Comparison of ENCODE assay signal across 8 cellular contexts in genomic region chr1:58784758-58785423, GRCh38. TPM values are rescaled to one million over a fixed set of nuclear protein-coding genes. Genes with fewer than 3 reads are reported as not detected.
DNase-seq lines count a peak whose midpoint lies in the region; ATAC-seq, FAIRE-seq and TF ChIP-seq lines count a peak whose summit lies in the region.

No MANE protein-coding gene starts in this region.

- POLR2A ChIA-PET in naive thymus-derived CD8-positive, alpha-beta T cell (lab: Charles Lee) = interaction anchor here (0.7 to 3.7 kb wide), 14 partner anchors 21 to 894 kb away, joined by 3 to 31 read pairs (median 12); partner anchors contain the start of gene FGGY

- FAIRE-seq in RCC 7860 (lab: Jason Lieb, UNC) = peak; percentile 12

- TF ChIP-seq EP300 in Ishikawa (IDR thresholded peaks at IDR 0.05; ENCODE audit: borderline replicate concordance) = no peak

- peaks cover 9% of the 10 kb centered on the region; the same call in 1 of the 2 replicates for H3K4me1 ChIP-seq in ES-I3 (ENCODE audit: insufficient read depth, low read length)

- H3K4me1 Mint-ChIP-seq in activated T-helper 2 cell treated with anti-CD3 and anti-CD28 coated beads, Interferon-gamma antibody, Interleukin-2, Interleukin-4, amounts not matched to agents 10 μg/mL and 5 μg/mL and 100 μg/mL, durations not matched to agents 14 hours and 24 hours and 36 hours (ENCODE audit: low read depth) = peaks cover 21% of the 10 kb centered on the region
- peaks cover 31 to 51% (median 48%) of the 10 kb centered on the region in 4 donors for H3K4me1 Mint-ChIP-seq in naive thymus-derived CD8-positive, alpha-beta T cell
- peaks cover 43% of the 10 kb centered on the region for H3K4me1 Mint-ChIP-seq in stimulated activated effector memory CD8-positive, alpha-beta T cell treated with anti-CD3 and anti-CD28 coated beads, Interleukin-12 subunit alpha, Interleukin-12 subunit beta, amount 100 ng/mL, for 72 hours

- peak overlapping the region; percentile 80 for H3K4me3 ChIP-seq in fibroblast of mammary gland (ENCODE audit: control insufficient read depth, low read depth, low read length)

- H3K27ac Mint-ChIP-seq in activated T-helper 2 cell treated with anti-CD3 and anti-CD28 coated beads, Interferon-gamma antibody, Interleukin-2, Interleukin-4, amounts not matched to agents 10 μg/mL and 5 μg/mL and 100 μg/mL, durations not matched to agents 14 hours and 24 hours and 36 hours = peak overlapping the region; percentile 93
- H3K27ac Mint-ChIP-seq in naive thymus-derived CD8-positive, alpha-beta T cell = peak overlapping the region; percentile 93 to 100 (median 100)
- H3K27ac Mint-ChIP-seq in stimulated activated effector memory CD8-positive, alpha-beta T cell treated with anti-CD3 and anti-CD28 coated beads, Interleukin-12 subunit alpha, Interleukin-12 subunit beta, amount 100 ng/mL, for 72 hours = peak overlapping the region; percentile 96

- H3K9ac ChIP-seq in ES-I3 (ENCODE audit: low read depth, low read length) = peak overlapping the region; percentile 64

- TF ChIP-seq RAD21 in Ishikawa (IDR thresholded peaks at IDR 0.05; ENCODE audit: low read depth) = peak; percentile 63

- DNase-seq in RCC 7860 (ENCODE audit: low spot score) (peak; percentile 92), fibroblast of mammary gland (ENCODE audit: low read depth) (peak; percentile 92)
- DNase-seq in activated T-helper 2 cell treated with anti-CD3 and anti-CD28 coated beads, Interferon-gamma antibody, Interleukin-2, Interleukin-4, amounts not matched to agents 10 μg/mL and 5 μg/mL and 100 μg/mL, durations not matched to agents 14 hours and 24 hours and 36 hours (ENCODE audit: low spot score) = peak; percentile 73
- DNase-seq in naive thymus-derived CD8-positive, alpha-beta T cell = peak; percentile 78 to 96 (median 88)
- DNase-seq in stimulated activated effector memory CD8-positive, alpha-beta T cell treated with anti-CD3 and anti-CD28 coated beads, Interleukin-12 subunit alpha, Interleukin-12 subunit beta, amount 100 ng/mL, for 72 hours (ENCODE audit: low spot score in 2 of 2) = peak; percentile 61 to 90

- peaks cover 19% of the 10 kb centered on the region for H3K9me3 Mint-ChIP-seq in activated T-helper 2 cell treated with anti-CD3 and anti-CD28 coated beads, Interferon-gamma antibody, Interleukin-2, Interleukin-4, amounts not matched to agents 10 μg/mL and 5 μg/mL and 100 μg/mL, durations not matched to agents 14 hours and 24 hours and 36 hours
- peaks cover 0 to 24% (median 9%) of the 10 kb centered on the region in 9 donors for H3K9me3 Mint-ChIP-seq in naive thymus-derived CD8-positive, alpha-beta T cell
- H3K9me3 Mint-ChIP-seq in stimulated activated effector memory CD8-positive, alpha-beta T cell treated with anti-CD3 and anti-CD28 coated beads, Interleukin-12 subunit alpha, Interleukin-12 subunit beta, amount 100 ng/mL, for 72 hours = peaks cover 5% of the 10 kb centered on the region

- peak; percentile 79 for TF ChIP-seq CTCF in fibroblast of mammary gland (conservative IDR thresholded peaks at IDR 0.05; ENCODE audit: control insufficient read depth, insufficient read depth, low read depth, low read length)

- ATAC-seq in naive thymus-derived CD8-positive, alpha-beta T cell = peak; percentile 21 to 32
- ATAC-seq in stimulated activated effector memory CD8-positive, alpha-beta T cell treated with anti-CD3 and anti-CD28 coated beads, Interleukin-12 subunit alpha, Interleukin-12 subunit beta, amount 100 ng/mL, for 72 hours = peak; percentile 15
- ATAC-seq in GM18873 (IDR thresholded peaks at IDR 0.05; ENCODE audit: low FRiP score, unreplicated experiment) = no peak

- H3K36me3 Mint-ChIP-seq in activated T-helper 2 cell treated with anti-CD3 and anti-CD28 coated beads, Interferon-gamma antibody, Interleukin-2, Interleukin-4, amounts not matched to agents 10 μg/mL and 5 μg/mL and 100 μg/mL, durations not matched to agents 14 hours and 24 hours and 36 hours (ENCODE audit: low read depth) = peaks cover 44% of the 10 kb centered on the region
- peaks cover 15 to 24% (median 21%) of the 10 kb centered on the region in 3 donors for H3K36me3 Mint-ChIP-seq in naive thymus-derived CD8-positive, alpha-beta T cell
- peaks cover 53% of the 10 kb centered on the region for H3K36me3 Mint-ChIP-seq in stimulated activated effector memory CD8-positive, alpha-beta T cell treated with anti-CD3 and anti-CD28 coated beads, Interleukin-12 subunit alpha, Interleukin-12 subunit beta, amount 100 ng/mL, for 72 hours

- H3K9me3 ChIP-seq in ES-I3 (ENCODE audit: control insufficient read depth, insufficient read depth, low read length) = peaks cover 5% of the 10 kb centered on the region; the same call in 1 of the 2 replicates

- no peaks in the 10 kb centered on the region for H3K36me3 ChIP-seq in ES-I3 (ENCODE audit: insufficient read depth, low read length)

- H3K27me3 Mint-ChIP-seq in activated T-helper 2 cell treated with anti-CD3 and anti-CD28 coated beads, Interferon-gamma antibody, Interleukin-2, Interleukin-4, amounts not matched to agents 10 μg/mL and 5 μg/mL and 100 μg/mL, durations not matched to agents 14 hours and 24 hours and 36 hours (ENCODE audit: low read depth) = peaks cover 15% of the 10 kb centered on the region
- peaks cover 0 to 6% (median 0%) of the 10 kb centered on the region in 5 donors for H3K27me3 Mint-ChIP-seq in naive thymus-derived CD8-positive, alpha-beta T cell

- H3K4me3 Mint-ChIP-seq in activated T-helper 2 cell treated with anti-CD3 and anti-CD28 coated beads, Interferon-gamma antibody, Interleukin-2, Interleukin-4, amounts not matched to agents 10 μg/mL and 5 μg/mL and 100 μg/mL, durations not matched to agents 14 hours and 24 hours and 36 hours (ENCODE audit: low read depth) = peak overlapping the region; percentile 91
- H3K4me3 Mint-ChIP-seq in naive thymus-derived CD8-positive, alpha-beta T cell = peak overlapping the region; percentile 79 to 100 (median 92)
- H3K4me3 Mint-ChIP-seq in stimulated activated effector memory CD8-positive, alpha-beta T cell treated with anti-CD3 and anti-CD28 coated beads, Interleukin-12 subunit alpha, Interleukin-12 subunit beta, amount 100 ng/mL, for 72 hours = peak overlapping the region; percentile 93

- intact Hi-C loops in activated T-helper 2 cell treated with anti-CD3 and anti-CD28 coated beads, Interferon-gamma antibody, Interleukin-2, Interleukin-4, amounts not matched to agents 10 μg/mL and 5 μg/mL and 100 μg/mL, durations not matched to agents 14 hours and 24 hours and 36 hours (cut with micrococcal nuclease) = loop anchor here (1.0 to 5.0 kb wide), 13 partner anchors 30 to 912 kb away; partner anchors contain the start of gene OMA1

TF ChIP-seq in Ishikawa, 13 proteins besides CTCF, POLR2A, EP300 and RAD21:
- peak; percentile 43; the same call in 1 of the 2 replicates for TF ChIP-seq TAF1 (IDR thresholded peaks at IDR 0.05; ENCODE audit: low read depth)
- TF ChIP-seq YY1 (IDR thresholded peaks at IDR 0.05; ENCODE audit: low read depth) = no peak
- TF ChIP-seq EGR1 (IDR thresholded peaks at IDR 0.05) = no peak
- no peak for TF ChIP-seq TEAD4 (IDR thresholded peaks at IDR 0.05)
- no peak for TF ChIP-seq CEBPB (IDR thresholded peaks at IDR 0.05)
- no peak for TF ChIP-seq CREB1 (IDR thresholded peaks at IDR 0.05; ENCODE audit: low read depth)
- TF ChIP-seq ZBTB7A (IDR thresholded peaks at IDR 0.05; ENCODE audit: low read depth) = peak; percentile 52; the same call in 1 of the 2 replicates
- no peak for TF ChIP-seq NFIC (IDR thresholded peaks at IDR 0.05)
- no peak; the same call in none of the 2 replicates for TF ChIP-seq MAX (IDR thresholded peaks at IDR 0.05)
- no peak for TF ChIP-seq FOXM1 (IDR thresholded peaks at IDR 0.05; ENCODE audit: borderline replicate concordance, low read depth)
- no peak for TF ChIP-seq USF1 (IDR thresholded peaks at IDR 0.05)
- no peak for TF ChIP-seq TCF12 (IDR thresholded peaks at IDR 0.05; ENCODE audit: low read depth)
- no peak for TF ChIP-seq REST (IDR thresholded peaks at IDR 0.05; ENCODE audit: low read depth)
TF ChIP-seq in Ishikawa: peak in this region for 2.

RNA-seq across cellular contexts. Expression of gene JUN, which starts 1.0 kb away (rescaled TPM):
- total RNA-seq in activated T-helper 2 cell treated with anti-CD3 and anti-CD28 coated beads, Interferon-gamma antibody, Interleukin-2, Interleukin-4, amounts not matched to agents 10 μg/mL and 5 μg/mL and 100 μg/mL, durations not matched to agents 14 hours and 24 hours and 36 hours = 29.5 and 30.2 TPM in 2 replicates
- total RNA-seq in naive thymus-derived CD8-positive, alpha-beta T cell = 10 to 100 TPM; 38.2 to 40.0 TPM
- 10 to 100 TPM; 30.7 to 59.4 (median 32.0) TPM for polyA plus RNA-seq in naive thymus-derived CD8-positive, alpha-beta T cell
